ENCODE assay signal across 2 cellular contexts in the genomic region with DNA sequence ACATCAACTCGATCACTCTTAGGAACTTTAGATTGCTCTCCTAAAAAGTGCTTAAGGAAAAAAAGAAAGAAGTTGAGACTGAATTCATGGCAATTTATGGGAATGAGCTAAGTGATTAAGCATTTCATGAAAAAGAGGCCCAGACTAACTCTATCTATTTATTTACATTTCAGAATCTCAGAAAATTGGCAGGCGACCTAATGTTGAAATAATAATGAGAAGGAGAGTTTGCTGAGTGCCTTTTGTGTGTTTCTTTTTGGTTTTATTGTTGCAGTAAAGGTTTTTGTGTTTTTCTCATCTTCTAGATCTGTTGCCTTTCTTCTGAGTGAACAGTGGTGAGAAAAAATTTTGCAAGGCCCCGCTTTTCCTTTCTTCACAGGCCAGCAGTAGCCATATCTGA.
TF ChIP-seq lines count a peak whose summit lies in the region.

No MANE protein-coding gene starts in this region.

TF ChIP-seq in SK-N-SH, 30 proteins besides CTCF, POLR2A, EP300 and RAD21:
- TF ChIP-seq, protein P1, sequence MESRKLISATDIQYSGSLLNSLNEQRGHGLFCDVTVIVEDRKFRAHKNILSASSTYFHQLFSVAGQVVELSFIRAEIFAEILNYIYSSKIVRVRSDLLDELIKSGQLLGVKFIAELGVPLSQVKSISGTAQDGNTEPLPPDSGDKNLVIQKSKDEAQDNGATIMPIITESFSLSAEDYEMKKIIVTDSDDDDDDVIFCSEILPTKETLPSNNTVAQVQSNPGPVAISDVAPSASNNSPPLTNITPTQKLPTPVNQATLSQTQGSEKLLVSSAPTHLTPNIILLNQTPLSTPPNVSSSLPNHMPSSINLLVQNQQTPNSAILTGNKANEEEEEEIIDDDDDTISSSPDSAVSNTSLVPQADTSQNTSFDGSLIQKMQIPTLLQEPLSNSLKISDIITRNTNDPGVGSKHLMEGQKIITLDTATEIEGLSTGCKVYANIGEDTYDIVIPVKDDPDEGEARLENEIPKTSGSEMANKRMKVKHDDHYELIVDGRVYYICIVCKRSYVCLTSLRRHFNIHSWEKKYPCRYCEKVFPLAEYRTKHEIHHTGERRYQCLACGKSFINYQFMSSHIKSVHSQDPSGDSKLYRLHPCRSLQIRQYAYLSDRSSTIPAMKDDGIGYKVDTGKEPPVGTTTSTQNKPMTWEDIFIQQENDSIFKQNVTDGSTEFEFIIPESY (IDR thresholded peaks at IDR 0.05; ENCODE audit: borderline replicate concordance, low read depth), result no peak
- TF ChIP-seq, protein P2, sequence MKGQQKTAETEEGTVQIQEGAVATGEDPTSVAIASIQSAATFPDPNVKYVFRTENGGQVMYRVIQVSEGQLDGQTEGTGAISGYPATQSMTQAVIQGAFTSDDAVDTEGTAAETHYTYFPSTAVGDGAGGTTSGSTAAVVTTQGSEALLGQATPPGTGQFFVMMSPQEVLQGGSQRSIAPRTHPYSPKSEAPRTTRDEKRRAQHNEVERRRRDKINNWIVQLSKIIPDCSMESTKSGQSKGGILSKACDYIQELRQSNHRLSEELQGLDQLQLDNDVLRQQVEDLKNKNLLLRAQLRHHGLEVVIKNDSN (IDR thresholded peaks at IDR 0.05; ENCODE audit: borderline replicate concordance, low read depth), result no peak
- TF ChIP-seq CHD2 (IDR thresholded peaks at IDR 0.05; ENCODE audit: low read length, partially characterized antibody), result no peak
TF ChIP-seq in SK-N-SH: peak in this region for 0.

TF ChIP-seq in SK-N-SH treated with all-trans-retinoic acid at 6 μM for 48 hours, 23 proteins besides CTCF, POLR2A, EP300 and RAD21:
- TF ChIP-seq, protein P3, sequence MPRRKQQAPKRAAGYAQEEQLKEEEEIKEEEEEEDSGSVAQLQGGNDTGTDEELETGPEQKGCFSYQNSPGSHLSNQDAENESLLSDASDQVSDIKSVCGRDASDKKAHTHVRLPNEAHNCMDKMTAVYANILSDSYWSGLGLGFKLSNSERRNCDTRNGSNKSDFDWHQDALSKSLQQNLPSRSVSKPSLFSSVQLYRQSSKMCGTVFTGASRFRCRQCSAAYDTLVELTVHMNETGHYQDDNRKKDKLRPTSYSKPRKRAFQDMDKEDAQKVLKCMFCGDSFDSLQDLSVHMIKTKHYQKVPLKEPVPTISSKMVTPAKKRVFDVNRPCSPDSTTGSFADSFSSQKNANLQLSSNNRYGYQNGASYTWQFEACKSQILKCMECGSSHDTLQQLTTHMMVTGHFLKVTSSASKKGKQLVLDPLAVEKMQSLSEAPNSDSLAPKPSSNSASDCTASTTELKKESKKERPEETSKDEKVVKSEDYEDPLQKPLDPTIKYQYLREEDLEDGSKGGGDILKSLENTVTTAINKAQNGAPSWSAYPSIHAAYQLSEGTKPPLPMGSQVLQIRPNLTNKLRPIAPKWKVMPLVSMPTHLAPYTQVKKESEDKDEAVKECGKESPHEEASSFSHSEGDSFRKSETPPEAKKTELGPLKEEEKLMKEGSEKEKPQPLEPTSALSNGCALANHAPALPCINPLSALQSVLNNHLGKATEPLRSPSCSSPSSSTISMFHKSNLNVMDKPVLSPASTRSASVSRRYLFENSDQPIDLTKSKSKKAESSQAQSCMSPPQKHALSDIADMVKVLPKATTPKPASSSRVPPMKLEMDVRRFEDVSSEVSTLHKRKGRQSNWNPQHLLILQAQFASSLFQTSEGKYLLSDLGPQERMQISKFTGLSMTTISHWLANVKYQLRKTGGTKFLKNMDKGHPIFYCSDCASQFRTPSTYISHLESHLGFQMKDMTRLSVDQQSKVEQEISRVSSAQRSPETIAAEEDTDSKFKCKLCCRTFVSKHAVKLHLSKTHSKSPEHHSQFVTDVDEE (CRISPR knock-in tag; IDR thresholded peaks at IDR 0.05), result no peak
- TF ChIP-seq OSR1 (CRISPR knock-in tag; IDR thresholded peaks at IDR 0.05), result no peak
- TF ChIP-seq ARNTL (CRISPR knock-in tag; IDR thresholded peaks at IDR 0.05; ENCODE audit: borderline replicate concordance, low read depth), result no peak
- no peak for TF ChIP-seq CSDC2 (CRISPR knock-in tag; IDR thresholded peaks at IDR 0.05)
- TF ChIP-seq ZNF565 (CRISPR knock-in tag; conservative IDR thresholded peaks at IDR 0.05; ENCODE audit: low read depth), result no peak
- no peak for TF ChIP-seq ISL1 (CRISPR knock-in tag; IDR thresholded peaks at IDR 0.05)
- TF ChIP-seq SNAI2 (CRISPR knock-in tag; IDR thresholded peaks at IDR 0.05), result no peak
- no peak for TF ChIP-seq ZFP3 (CRISPR knock-in tag; IDR thresholded peaks at IDR 0.05)
- no peak for TF ChIP-seq POU6F1 (CRISPR knock-in tag; IDR thresholded peaks at IDR 0.05; ENCODE audit: borderline replicate concordance, low read depth)
- TF ChIP-seq ZC3H10 (CRISPR knock-in tag; IDR thresholded peaks at IDR 0.05), result no peak
- no peak for TF ChIP-seq TCF4 (CRISPR knock-in tag; IDR thresholded peaks at IDR 0.05; ENCODE audit: borderline replicate concordance)
- no peak for TF ChIP-seq RARB (CRISPR knock-in tag; IDR thresholded peaks at IDR 0.05)
